Comparison of ENCODE assay signal across 25 cellular contexts in genomic region chr14:104634886-104635570, GRCh38. TPM values are rescaled to one million over a fixed set of nuclear protein-coding genes. Genes with fewer than 3 reads are reported as not detected.
"Had no signal": no experiment of that assay in that cellular context is flagged by ENCODE, and none has a peak within 500 bp of the region (broad histone marks: within the 10 kb centered on the region; RNA-seq: fewer than 3 reads in every experiment).

No MANE protein-coding gene starts in this region.

- H3K4me1 Mint-ChIP-seq: activated CD4-positive, alpha-beta memory T cell treated with anti-CD3 and anti-CD28 coated beads, Interleukin-2, amount 10 ng/mL, durations not matched to agents 7 days and 5 days; activated CD4-positive, alpha-beta T cell treated with anti-CD3 and anti-CD28 coated beads for 36 hours; activated naive CD8-positive, alpha-beta T cell treated with anti-CD3 and anti-CD28 coated beads, Interleukin-2, amount 10 ng/mL, durations not matched to agents 7 days and 5 days had no signal

- H3K27me3 ChIP-seq: adrenal gland had no signal

- H3K36me3 ChIP-seq: adrenal gland had no signal

- H3K27me3 Mint-ChIP-seq: activated CD4-positive, alpha-beta memory T cell treated with anti-CD3 and anti-CD28 coated beads, Interleukin-2, amount 10 ng/mL, durations not matched to agents 7 days and 5 days had no signal

- DNase-seq: activated CD4-positive, alpha-beta memory T cell treated with anti-CD3 and anti-CD28 coated beads, Interleukin-2, amount 10 ng/mL, durations not matched to agents 7 days and 5 days; activated CD4-positive, alpha-beta T cell treated with anti-CD3 and anti-CD28 coated beads for 36 hours; activated CD4-positive, alpha-beta T cell treated with anti-CD3 and anti-CD28 coated beads, Interleukin-2, amount 50 U/mL, for 1 hour; activated CD8-positive, alpha-beta memory T cell treated with anti-CD3 and anti-CD28 coated beads, Interleukin-2, amount 50 U/mL, for 48 hours; activated naive CD4-positive, alpha-beta T cell treated with anti-CD3 and anti-CD28 coated beads, Interleukin-2, amount 50 U/mL, for 16 hours; activated naive CD8-positive, alpha-beta T cell treated with anti-CD3 and anti-CD28 coated beads, Interleukin-2, amount 10 ng/mL, durations not matched to agents 7 days and 5 days; activated T-cell treated with anti-CD3 and anti-CD28 coated beads, Interleukin-2, amount 50 U/mL, for 1 hour; adrenal gland; anterior cingulate cortex; cerebellar nuclear complex; Karpas-422; MM.1S; NCI-H1105; NCI-H1436; NCI-H187 treated with DMSO at 0.1 percent for 48 hours; NCI-H2081 treated with DMSO at 0.1 percent for 48 hours; NCI-H446; NCI-H524 treated with DMSO at 0.1 percent for 48 hours; NCI-H82; SIG-M5; T-helper 1 cell had no signal

- H3K27ac ChIP-seq: adrenal gland, VCaP had no signal

- ATAC-seq: activated CD4-positive, alpha-beta T cell treated with anti-CD3 and anti-CD28 coated beads for 36 hours had no signal

- H3K9me3 ChIP-seq: adrenal gland had no signal

- H3K36me3 Mint-ChIP-seq: activated naive CD8-positive, alpha-beta T cell treated with anti-CD3 and anti-CD28 coated beads, Interleukin-2, amount 10 ng/mL, durations not matched to agents 7 days and 5 days had no signal

- H3K4me3 ChIP-seq: adrenal gland had no signal

- H3K4me1 ChIP-seq: adrenal gland had no signal

- H3K4me3 Mint-ChIP-seq: activated CD4-positive, alpha-beta memory T cell treated with anti-CD3 and anti-CD28 coated beads, Interleukin-2, amount 10 ng/mL, durations not matched to agents 7 days and 5 days; activated CD4-positive, alpha-beta T cell treated with anti-CD3 and anti-CD28 coated beads for 36 hours; activated naive CD8-positive, alpha-beta T cell treated with anti-CD3 and anti-CD28 coated beads, Interleukin-2, amount 10 ng/mL, durations not matched to agents 7 days and 5 days had no signal

- H3K27ac Mint-ChIP-seq: activated CD4-positive, alpha-beta memory T cell treated with anti-CD3 and anti-CD28 coated beads, Interleukin-2, amount 10 ng/mL, durations not matched to agents 7 days and 5 days; activated CD4-positive, alpha-beta T cell treated with anti-CD3 and anti-CD28 coated beads for 36 hours; activated naive CD8-positive, alpha-beta T cell treated with anti-CD3 and anti-CD28 coated beads, Interleukin-2, amount 10 ng/mL, durations not matched to agents 7 days and 5 days had no signal

- H3K9me3 Mint-ChIP-seq: activated CD4-positive, alpha-beta memory T cell treated with anti-CD3 and anti-CD28 coated beads, Interleukin-2, amount 10 ng/mL, durations not matched to agents 7 days and 5 days; activated naive CD8-positive, alpha-beta T cell treated with anti-CD3 and anti-CD28 coated beads, Interleukin-2, amount 10 ng/mL, durations not matched to agents 7 days and 5 days had no signal

RNA-seq across cellular contexts. Expression of gene TMEM179, which starts 30.5 kb away (rescaled TPM):
- total RNA-seq: activated CD4-positive, alpha-beta memory T cell treated with anti-CD3 and anti-CD28 coated beads, Interleukin-2, amount 10 ng/mL, durations not matched to agents 7 days and 5 days; activated naive CD8-positive, alpha-beta T cell treated with anti-CD3 and anti-CD28 coated beads, Interleukin-2, amount 10 ng/mL, durations not matched to agents 7 days and 5 days; OCI-LY7; RPMI7951 had no signal

RNA-seq across cellular contexts. Expression of gene C14orf180, which starts 55.5 kb away (rescaled TPM):
- total RNA-seq: activated CD4-positive, alpha-beta memory T cell treated with anti-CD3 and anti-CD28 coated beads, Interleukin-2, amount 10 ng/mL, durations not matched to agents 7 days and 5 days; activated CD4-positive, alpha-beta T cell treated with anti-CD3 and anti-CD28 coated beads for 36 hours; activated naive CD8-positive, alpha-beta T cell treated with anti-CD3 and anti-CD28 coated beads, Interleukin-2, amount 10 ng/mL, durations not matched to agents 7 days and 5 days; OCI-LY7; RPMI7951; T-helper 2 cell treated with Interferon-gamma antibody and Interleukin-4, amounts not matched to agents 100 ng/mL and 5 ng/mL, for 36 hours had no signal
